8 cellular contexts compared by ENCODE assay signal in the genomic region with DNA sequence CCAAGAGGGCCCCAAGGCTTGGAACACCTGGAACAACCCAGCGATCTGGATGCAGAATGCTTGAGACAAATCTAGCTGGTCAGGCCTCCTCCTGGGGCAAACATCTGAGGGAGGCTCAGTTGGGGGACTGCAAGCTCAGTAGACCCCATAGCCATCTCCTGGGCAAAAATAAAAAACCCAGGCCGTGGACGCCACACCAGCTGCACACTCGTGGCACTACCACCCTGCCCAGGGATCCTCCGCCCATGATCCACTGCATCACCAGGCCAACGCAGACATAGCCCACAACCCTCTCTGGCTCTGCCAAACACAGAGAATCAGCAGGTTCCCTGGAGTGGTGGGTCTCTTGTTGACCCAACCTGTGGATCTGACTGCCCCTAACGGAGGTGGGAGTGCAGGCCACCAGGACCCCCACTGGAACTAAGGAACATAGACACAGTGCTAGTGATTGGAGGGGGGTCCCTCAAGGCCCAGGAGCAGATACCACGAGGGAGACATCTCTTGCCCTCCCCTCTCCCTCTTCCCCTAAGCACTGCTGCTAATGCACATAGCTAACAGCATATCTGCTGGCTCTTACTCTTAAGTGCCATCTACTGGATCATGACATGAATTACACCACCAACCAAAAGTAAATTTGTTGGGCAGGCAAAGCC.
DNase-seq lines count a peak whose midpoint lies in the region; ATAC-seq and TF ChIP-seq lines count a peak whose summit lies in the region.

No MANE protein-coding gene starts in this region.

- H3K36me3 ChIP-seq in HCT116 (ENCODE audit: control insufficient read depth in 1 of 2, insufficient read depth in 2 of 2, low read length in 2 of 2) (no peaks in the 10 kb centered on the region), ascending aorta (no peaks in the 10 kb centered on the region), smooth muscle cell (ENCODE audit: low read depth) (no peaks in the 10 kb centered on the region)

- H3F3A ChIP-seq in smooth muscle cell (ENCODE audit: low read depth) = no peaks in the 10 kb centered on the region

- intact Hi-C loops in HCT116 (cut with micrococcal nuclease) (loop anchor here (2.0 kb wide), 1 partner anchor 117 kb away; no protein-coding TSS in a partner anchor), ascending aorta (cut with DNase I) (loop anchor here (1.0 kb wide), 1 partner anchor 115 kb away; no protein-coding TSS in a partner anchor)

- no peak overlapping the region for H3K4me3 ChIP-seq in HCT116 (replicated peaks in 1 of 2; ENCODE audit: low read depth in 1 of 2, low read length in 2 of 2)
- no peak overlapping the region for H3K4me3 ChIP-seq in ascending aorta
- no peak overlapping the region for H3K4me3 ChIP-seq in smooth muscle cell

- H3K27me3 ChIP-seq in HCT116 (ENCODE audit: insufficient read depth, low read length) = no peaks in the 10 kb centered on the region
- H3K27me3 ChIP-seq in ascending aorta = no peaks in the 10 kb centered on the region
- H3K27me3 ChIP-seq in smooth muscle cell (ENCODE audit: low read depth) = no peaks in the 10 kb centered on the region

- WGBS in smooth muscle cell (ENCODE audit: low lambda C conversion rate) = 75% methylated on average over 8 of the region's 8 CpGs

- H3K9me3 ChIP-seq in HCT116 (ENCODE audit: control insufficient read depth in 1 of 2, insufficient read depth in 1 of 2, low read depth in 1 of 2, low read length in 2 of 2) (no peaks in the 10 kb centered on the region), ascending aorta (no peaks in the 10 kb centered on the region), smooth muscle cell (replicated peaks; ENCODE audit: low read depth) (no peaks in the 10 kb centered on the region)

- CTCF ChIA-PET in HCT116 (lab: Charles Lee) = interaction anchor here (1.5 to 3.0 kb wide), 4 partner anchors 11 to 116 kb away, joined by 3 to 25 read pairs (median 8); no protein-coding TSS in a partner anchor

- peak; percentile 66 for TF ChIP-seq RAD21 in HCT116 (IDR thresholded peaks at IDR 0.05; ENCODE audit: low read depth)

- DNase-seq in DMS153 (lab: John Stamatoyannopoulos, UW) (peak; percentile 61), HCT116 (ENCODE audit: low read depth, low spot score) (peak; percentile 27), NCI-H2227 (lab: John Stamatoyannopoulos, UW; ENCODE audit: unreplicated experiment) (peak; percentile 69), ascending aorta (ENCODE audit: low spot score in 2 of 2) (no peak), hippocampal formation (lab: John Stamatoyannopoulos, UW) (peak; percentile 2 to 25), smooth muscle cell (lab: John Stamatoyannopoulos, UW; ENCODE audit: unreplicated experiment) (no peak)

- no peaks in the 10 kb centered on the region for H4K20me1 ChIP-seq in HCT116 (ENCODE audit: insufficient read depth)
- no peaks in the 10 kb centered on the region for H4K20me1 ChIP-seq in smooth muscle cell (ENCODE audit: low read depth)

- TF ChIP-seq CTCF in HCT116 (IDR thresholded peaks at IDR 0.05 in 2 of 3, conservative IDR thresholded peaks at IDR 0.05 in 1 of 3; ENCODE audit: borderline replicate concordance in 1 of 3, insufficient read depth in 1 of 3, low read depth in 2 of 3, low read length in 2 of 3) (peak; percentile 32 to 77 (median 72); a peak in 5 of 6 replicates), ascending aorta (IDR thresholded peaks at IDR 0.05) (peak; percentile 45 to 69 (median 63)), smooth muscle cell (IDR thresholded peaks at IDR 0.05; ENCODE audit: borderline replicate concordance, insufficient read depth, poor library complexity, severe bottlenecking) (peak; percentile 63)

- RAD21 ChIA-PET in HCT116 (lab: Charles Lee; ENCODE audit: low non-redundant PET in 1 of 2, low total read pairs in 2 of 2, uncharacterized antibody in 2 of 2, unreplicated experiment in 2 of 2) = interaction anchor here (1.0 to 1.4 kb wide), 2 partner anchors 116 kb away, joined by 3 to 6 read pairs; no protein-coding TSS in a partner anchor

- ATAC-seq in HCT116 (peak; percentile 89), GM18517 (IDR thresholded peaks at IDR 0.05; ENCODE audit: unreplicated experiment) (no peak), GM19328 (IDR thresholded peaks at IDR 0.05; ENCODE audit: unreplicated experiment) (no peak)

- H3K4me2 ChIP-seq in HCT116 (ENCODE audit: low read length) (no peak overlapping the region), smooth muscle cell (no peak overlapping the region)

- no peak for TF ChIP-seq POLR2A in HCT116 (IDR thresholded peaks at IDR 0.05; ENCODE audit: borderline replicate concordance, extremely low read depth, insufficient read depth, insufficient read length)

- no peak overlapping the region for H3K27ac ChIP-seq in HCT116 (ENCODE audit: low read depth, low read length)
- H3K27ac ChIP-seq in ascending aorta = no peak overlapping the region
- no peak overlapping the region for H3K27ac ChIP-seq in smooth muscle cell (ENCODE audit: low read depth)

- H2AFZ ChIP-seq in HCT116 (ENCODE audit: low read depth, low read length, poor library complexity, severe bottlenecking) = no peak overlapping the region
- H2AFZ ChIP-seq in smooth muscle cell (ENCODE audit: low read depth) = no peak overlapping the region

- H3K9me2 ChIP-seq in HCT116 (ENCODE audit: insufficient read depth) = no peaks in the 10 kb centered on the region

- H3K4me1 ChIP-seq in HCT116 (ENCODE audit: control insufficient read depth in 1 of 2, insufficient read depth in 2 of 2, low read length in 2 of 2) (no peaks in the 10 kb centered on the region), ascending aorta (no peaks in the 10 kb centered on the region), smooth muscle cell (ENCODE audit: low read depth) (no peaks in the 10 kb centered on the region)

- POLR2A ChIA-PET in HCT116 (lab: Charles Lee) = no interaction called here

- H3K9ac ChIP-seq in HCT116 (ENCODE audit: low read length) (no peak overlapping the region), smooth muscle cell (ENCODE audit: low read depth) (no peak overlapping the region)

- no TSS peak for BruUV-seq in HCT116 (replicated peaks; lab: Mats Ljungman, UMichigan)

- H3K79me2 ChIP-seq in HCT116 (ENCODE audit: insufficient read depth, low read length) (no peaks in the 10 kb centered on the region), smooth muscle cell (ENCODE audit: low read depth) (no peaks in the 10 kb centered on the region)

TF ChIP-seq in HCT116, 20 proteins besides CTCF, POLR2A, EP300 and RAD21:
- TF ChIP-seq SRF (IDR thresholded peaks at IDR 0.05; ENCODE audit: low read depth) = no peak
- TF ChIP-seq, protein P1, sequence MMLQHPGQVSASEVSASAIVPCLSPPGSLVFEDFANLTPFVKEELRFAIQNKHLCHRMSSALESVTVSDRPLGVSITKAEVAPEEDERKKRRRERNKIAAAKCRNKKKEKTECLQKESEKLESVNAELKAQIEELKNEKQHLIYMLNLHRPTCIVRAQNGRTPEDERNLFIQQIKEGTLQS (IDR thresholded peaks at IDR 0.05) = no peak
- no peak for TF ChIP-seq CEBPB (IDR thresholded peaks at IDR 0.05; ENCODE audit: low read depth)
- no peak for TF ChIP-seq FOSL1 (IDR thresholded peaks at IDR 0.05; ENCODE audit: low read depth)
- no peak for TF ChIP-seq ZFX (IDR thresholded peaks at IDR 0.05)
- no peak for TF ChIP-seq EZH2phosphoT487 (IDR thresholded peaks at IDR 0.05; ENCODE audit: borderline replicate concordance)

Comparison
In these comparisons a context has a peak if more than half of its experiments do, and no peak if none do; other contexts are left out.
1. DNase-seq: peak in DMS153 (single experiment), HCT116 (single experiment), NCI-H2227 (single experiment) and hippocampal formation (2 of 2); none in ascending aorta (0 of 2) and smooth muscle cell (single experiment).
2. Peak in every context shown above with its lines, with median percentiles within 50 percentile points of each other: CTCF ChIP-seq.